ENCODE assay signal across 39 cellular contexts in the genomic region with DNA sequence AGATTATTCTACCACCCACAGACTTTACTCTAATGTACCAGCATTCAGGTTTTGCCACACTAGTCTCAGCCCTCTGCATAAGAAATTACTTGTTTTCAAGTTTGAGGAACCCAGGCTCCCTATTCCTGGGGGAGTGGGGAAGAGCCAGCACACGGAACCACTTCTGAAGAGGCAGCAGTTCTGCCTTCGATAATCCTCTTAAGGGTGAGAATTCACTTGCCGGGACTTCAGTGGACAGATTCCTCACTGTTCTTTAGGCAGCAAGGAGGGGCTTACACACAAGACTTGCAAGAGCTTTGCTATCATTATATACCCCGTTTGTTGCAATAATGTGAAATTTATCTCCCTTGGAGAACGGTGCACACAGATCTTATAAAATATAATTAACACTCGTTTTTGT.
"Had no signal": no experiment of that assay in that cellular context is flagged by ENCODE, and none has a peak within 500 bp of the region (broad histone marks: within the 10 kb centered on the region; RNA-seq: fewer than 3 reads in every experiment).

No MANE protein-coding gene starts in this region.

- H3K4me3 ChIP-seq: ascending aorta, cardiac muscle cell had no signal

- H3K36me3 ChIP-seq: ascending aorta, cardiac muscle cell had no signal

- H3K36me3 Mint-ChIP-seq: WTC11 had no signal

- H3K4me1 ChIP-seq: ascending aorta had no signal

- H3K9me3 ChIP-seq: ascending aorta had no signal

- H3K4me1 Mint-ChIP-seq: activated CD4-positive, alpha-beta memory T cell treated with anti-CD3 and anti-CD28 coated beads, Interleukin-2, amount 10 ng/mL, durations not matched to agents 7 days and 5 days; activated CD4-positive, alpha-beta T cell treated with anti-CD3 and anti-CD28 coated beads for 36 hours; activated CD4-positive, alpha-beta T cell treated with anti-CD3 and anti-CD28 coated beads, Interleukin-2, amount 10 ng/mL, durations not matched to agents 7 days and 5 days; activated CD8-positive, alpha-beta memory T cell treated with anti-CD3 and anti-CD28 coated beads, Interleukin-2, amount 10 ng/mL, durations not matched to agents 7 days and 5 days; activated naive CD4-positive, alpha-beta T cell treated with anti-CD3 and anti-CD28 coated beads, Interleukin-2, amount 10 ng/mL, durations not matched to agents 7 days and 5 days; activated naive CD4-positive, alpha-beta T cell treated with anti-CD3 and anti-CD28 coated beads, Interleukin-2, amount 50 U/mL, for 24 hours; activated naive CD8-positive, alpha-beta T cell treated with anti-CD3 and anti-CD28 coated beads, Interleukin-2, amount 10 ng/mL, durations not matched to agents 7 days and 5 days; activated naive CD8-positive, alpha-beta T cell treated with anti-CD3 and anti-CD28 coated beads, Interleukin-2, amount 50 U/mL, for 24 hours; brain; central memory CD8-positive, alpha-beta T cell; WTC11 had no signal

- H3K27me3 Mint-ChIP-seq: activated CD4-positive, alpha-beta memory T cell treated with anti-CD3 and anti-CD28 coated beads, Interleukin-2, amount 10 ng/mL, durations not matched to agents 7 days and 5 days; activated CD4-positive, alpha-beta T cell treated with anti-CD3 and anti-CD28 coated beads for 36 hours; activated CD4-positive, alpha-beta T cell treated with anti-CD3 and anti-CD28 coated beads, Interleukin-2, amount 10 ng/mL, durations not matched to agents 7 days and 5 days; activated CD8-positive, alpha-beta memory T cell treated with anti-CD3 and anti-CD28 coated beads, Interleukin-2, amount 10 ng/mL, durations not matched to agents 7 days and 5 days; activated naive CD4-positive, alpha-beta T cell treated with anti-CD3 and anti-CD28 coated beads, Interleukin-2, amount 10 ng/mL, durations not matched to agents 7 days and 5 days; activated naive CD4-positive, alpha-beta T cell treated with anti-CD3 and anti-CD28 coated beads, Interleukin-2, amount 50 U/mL, for 24 hours; activated naive CD8-positive, alpha-beta T cell; activated naive CD8-positive, alpha-beta T cell treated with anti-CD3 and anti-CD28 coated beads, Interleukin-2, amount 10 ng/mL, durations not matched to agents 7 days and 5 days; activated naive CD8-positive, alpha-beta T cell treated with anti-CD3 and anti-CD28 coated beads, Interleukin-2, amount 50 U/mL, for 24 hours; activated T-cell treated with anti-CD3 and anti-CD28 coated beads, Interleukin-2, amount 50 U/mL, for 24 hours; central memory CD8-positive, alpha-beta T cell had no signal

- H3K27me3 ChIP-seq: ascending aorta, cardiac muscle cell had no signal

- FAIRE-seq: bronchial epithelial cell, TTC549 had no signal

- H3K27ac Mint-ChIP-seq: activated CD4-positive, alpha-beta memory T cell treated with anti-CD3 and anti-CD28 coated beads, Interleukin-2, amount 10 ng/mL, durations not matched to agents 7 days and 5 days; activated CD4-positive, alpha-beta T cell treated with anti-CD3 and anti-CD28 coated beads for 36 hours; activated CD4-positive, alpha-beta T cell treated with anti-CD3 and anti-CD28 coated beads, Interleukin-2, amount 10 ng/mL, durations not matched to agents 7 days and 5 days; activated CD8-positive, alpha-beta memory T cell treated with anti-CD3 and anti-CD28 coated beads, Interleukin-2, amount 10 ng/mL, durations not matched to agents 7 days and 5 days; activated CD8-positive, alpha-beta T cell treated with anti-CD3 and anti-CD28 coated beads, Interleukin-2, amount 10 ng/mL, durations not matched to agents 7 days and 5 days; activated naive CD4-positive, alpha-beta T cell treated with anti-CD3 and anti-CD28 coated beads, Interleukin-2, amount 10 ng/mL, durations not matched to agents 7 days and 5 days; activated naive CD4-positive, alpha-beta T cell treated with anti-CD3 and anti-CD28 coated beads, Interleukin-2, amount 50 U/mL, for 24 hours; activated naive CD8-positive, alpha-beta T cell; activated naive CD8-positive, alpha-beta T cell treated with anti-CD3 and anti-CD28 coated beads, Interleukin-2, amount 10 ng/mL, durations not matched to agents 7 days and 5 days; activated naive CD8-positive, alpha-beta T cell treated with anti-CD3 and anti-CD28 coated beads, Interleukin-2, amount 50 U/mL, for 24 hours; activated T-cell treated with anti-CD3 and anti-CD28 coated beads, Interleukin-2, amount 50 U/mL, for 24 hours; activated T-helper 2 cell treated with anti-CD3 and anti-CD28 coated beads, Interferon-gamma antibody, Interleukin-2, Interleukin-4, amounts not matched to agents 10 μg/mL and 5 μg/mL and 100 μg/mL, durations not matched to agents 14 hours and 24 hours and 36 hours; brain; T-helper 1 cell treated with Interleukin-12 subunit alpha and Interleukin-12 subunit beta and Interleukin-4 antibody, amounts not matched to agents 30 μg/mL and 1 μg/mL, for 36 hours; T-helper 2 cell treated with Interferon-gamma antibody and Interleukin-4, amounts not matched to agents 5 μg/mL and 100 μg/mL, for 36 hours; WTC11 had no signal

- H3K27ac ChIP-seq: ascending aorta, cardiac muscle cell, VCaP had no signal

- H3K4me3 Mint-ChIP-seq: activated CD4-positive, alpha-beta memory T cell treated with anti-CD3 and anti-CD28 coated beads, Interleukin-2, amount 10 ng/mL, durations not matched to agents 7 days and 5 days; activated CD4-positive, alpha-beta T cell treated with anti-CD3 and anti-CD28 coated beads for 36 hours; activated CD4-positive, alpha-beta T cell treated with anti-CD3 and anti-CD28 coated beads, Interleukin-2, amount 10 ng/mL, durations not matched to agents 7 days and 5 days; activated CD8-positive, alpha-beta memory T cell treated with anti-CD3 and anti-CD28 coated beads, Interleukin-2, amount 10 ng/mL, durations not matched to agents 7 days and 5 days; activated CD8-positive, alpha-beta T cell treated with anti-CD3 and anti-CD28 coated beads, Interleukin-2, amount 10 ng/mL, durations not matched to agents 7 days and 5 days; activated naive CD4-positive, alpha-beta T cell treated with anti-CD3 and anti-CD28 coated beads, Interleukin-2, amount 10 ng/mL, durations not matched to agents 7 days and 5 days; activated naive CD4-positive, alpha-beta T cell treated with anti-CD3 and anti-CD28 coated beads, Interleukin-2, amount 50 U/mL, for 24 hours; activated naive CD8-positive, alpha-beta T cell; activated naive CD8-positive, alpha-beta T cell treated with anti-CD3 and anti-CD28 coated beads, Interleukin-2, amount 10 ng/mL, durations not matched to agents 7 days and 5 days; activated naive CD8-positive, alpha-beta T cell treated with anti-CD3 and anti-CD28 coated beads, Interleukin-2, amount 50 U/mL, for 24 hours; activated T-cell treated with anti-CD3 and anti-CD28 coated beads, Interleukin-2, amount 50 U/mL, for 24 hours; brain; central memory CD8-positive, alpha-beta T cell; T-helper 1 cell treated with Interleukin-12 subunit alpha and Interleukin-12 subunit beta and Interleukin-4 antibody, amounts not matched to agents 30 μg/mL and 1 μg/mL, for 36 hours; T-helper 2 cell treated with Interferon-gamma antibody and Interleukin-4, amounts not matched to agents 5 μg/mL and 100 μg/mL, for 36 hours; WTC11 had no signal

- H3K9me3 Mint-ChIP-seq: activated CD4-positive, alpha-beta memory T cell treated with anti-CD3 and anti-CD28 coated beads, Interleukin-2, amount 10 ng/mL, durations not matched to agents 7 days and 5 days; activated CD4-positive, alpha-beta T cell treated with anti-CD3 and anti-CD28 coated beads, Interleukin-2, amount 10 ng/mL, durations not matched to agents 7 days and 5 days; activated naive CD4-positive, alpha-beta T cell treated with anti-CD3 and anti-CD28 coated beads, Interleukin-2, amount 10 ng/mL, durations not matched to agents 7 days and 5 days; activated naive CD4-positive, alpha-beta T cell treated with anti-CD3 and anti-CD28 coated beads, Interleukin-2, amount 50 U/mL, for 24 hours; activated naive CD8-positive, alpha-beta T cell treated with anti-CD3 and anti-CD28 coated beads, Interleukin-2, amount 10 ng/mL, durations not matched to agents 7 days and 5 days; activated naive CD8-positive, alpha-beta T cell treated with anti-CD3 and anti-CD28 coated beads, Interleukin-2, amount 50 U/mL, for 24 hours; activated T-cell treated with anti-CD3 and anti-CD28 coated beads, Interleukin-2, amount 50 U/mL, for 24 hours; activated T-helper 2 cell treated with anti-CD3 and anti-CD28 coated beads, Interferon-gamma antibody, Interleukin-2, Interleukin-4, amounts not matched to agents 10 μg/mL and 5 μg/mL and 100 μg/mL, durations not matched to agents 14 hours and 24 hours and 36 hours; central memory CD8-positive, alpha-beta T cell; T-helper 1 cell treated with Interleukin-12 subunit alpha and Interleukin-12 subunit beta and Interleukin-4 antibody, amounts not matched to agents 30 μg/mL and 1 μg/mL, for 36 hours; T-helper 2 cell treated with Interferon-gamma antibody and Interleukin-4, amounts not matched to agents 5 μg/mL and 100 μg/mL, for 36 hours; WTC11 had no signal

- DNase-seq: activated CD4-positive, alpha-beta memory T cell treated with anti-CD3 and anti-CD28 coated beads, Interleukin-2, amount 10 ng/mL, durations not matched to agents 7 days and 5 days; activated CD4-positive, alpha-beta T cell treated with anti-CD3 and anti-CD28 coated beads for 1 hour; activated CD4-positive, alpha-beta T cell treated with anti-CD3 and anti-CD28 coated beads for 36 hours; activated CD4-positive, alpha-beta T cell treated with anti-CD3 and anti-CD28 coated beads for 48 hours; activated CD4-positive, alpha-beta T cell treated with anti-CD3 and anti-CD28 coated beads, Interleukin-2, amount 10 ng/mL, durations not matched to agents 7 days and 5 days; activated CD4-positive, alpha-beta T cell treated with anti-CD3 and anti-CD28 coated beads, Interleukin-2, amount 50 U/mL, for 48 hours; activated CD4-positive, CD25-positive, alpha-beta regulatory T cell; activated CD8-positive, alpha-beta memory T cell treated with anti-CD3 and anti-CD28 coated beads for 24 hours; activated CD8-positive, alpha-beta memory T cell treated with anti-CD3 and anti-CD28 coated beads, Interleukin-2, amount 10 ng/mL, durations not matched to agents 7 days and 5 days; activated CD8-positive, alpha-beta memory T cell treated with anti-CD3 and anti-CD28 coated beads, Interleukin-2, amount 50 U/mL, for 48 hours; activated CD8-positive, alpha-beta T cell treated with anti-CD3 and anti-CD28 coated beads, Interleukin-2, amount 10 ng/mL, durations not matched to agents 7 days and 5 days; activated effector memory CD4-positive, alpha-beta T cell treated with Interleukin-2 at 50 U/mL for 16 hours; activated gamma-delta T cell; activated naive CD4-positive, alpha-beta T cell treated with anti-CD3 and anti-CD28 coated beads, Interleukin-2, amount 10 ng/mL, durations not matched to agents 7 days and 5 days; activated naive CD4-positive, alpha-beta T cell treated with Interleukin-2 at 50 U/mL for 16 hours; activated naive CD8-positive, alpha-beta T cell treated with anti-CD3 and anti-CD28 coated beads, Interleukin-2, amount 10 ng/mL, durations not matched to agents 7 days and 5 days; activated naive CD8-positive, alpha-beta T cell treated with anti-CD3 and anti-CD28 coated beads, Interleukin-2, amount 50 U/mL, for 24 hours; activated T-cell treated with anti-CD3 and anti-CD28 coated beads, Interleukin-2, amount 50 U/mL, for 24 hours; activated T-cell treated with anti-CD3 and anti-CD28 coated beads, Interleukin-2, amount 50 U/mL, for 48 hours; amygdala; anterior cingulate cortex; caudate nucleus; cerebellar nuclear complex; T-helper 2 cell; T-helper 9 cell had no signal

- ATAC-seq: activated CD4-positive, alpha-beta T cell treated with anti-CD3 and anti-CD28 coated beads for 36 hours; activated CD4-positive, CD25-positive, alpha-beta regulatory T cell treated with anti-CD3 and anti-CD28 coated beads, Interleukin-2, amount 50 U/mL, for 24 hours; activated CD8-positive, alpha-beta memory T cell treated with anti-CD3 and anti-CD28 coated beads, Interleukin-2, amount 10 ng/mL, durations not matched to agents 7 days and 5 days; activated CD8-positive, alpha-beta T cell treated with anti-CD3 and anti-CD28 coated beads, Interleukin-2, amount 10 ng/mL, durations not matched to agents 7 days and 5 days; activated naive CD8-positive, alpha-beta T cell treated with anti-CD3 and anti-CD28 coated beads, Interleukin-2, amount 50 U/mL, for 24 hours; WTC11 had no signal
